ENCODE assay signal across 27 cellular contexts in the genomic region with DNA sequence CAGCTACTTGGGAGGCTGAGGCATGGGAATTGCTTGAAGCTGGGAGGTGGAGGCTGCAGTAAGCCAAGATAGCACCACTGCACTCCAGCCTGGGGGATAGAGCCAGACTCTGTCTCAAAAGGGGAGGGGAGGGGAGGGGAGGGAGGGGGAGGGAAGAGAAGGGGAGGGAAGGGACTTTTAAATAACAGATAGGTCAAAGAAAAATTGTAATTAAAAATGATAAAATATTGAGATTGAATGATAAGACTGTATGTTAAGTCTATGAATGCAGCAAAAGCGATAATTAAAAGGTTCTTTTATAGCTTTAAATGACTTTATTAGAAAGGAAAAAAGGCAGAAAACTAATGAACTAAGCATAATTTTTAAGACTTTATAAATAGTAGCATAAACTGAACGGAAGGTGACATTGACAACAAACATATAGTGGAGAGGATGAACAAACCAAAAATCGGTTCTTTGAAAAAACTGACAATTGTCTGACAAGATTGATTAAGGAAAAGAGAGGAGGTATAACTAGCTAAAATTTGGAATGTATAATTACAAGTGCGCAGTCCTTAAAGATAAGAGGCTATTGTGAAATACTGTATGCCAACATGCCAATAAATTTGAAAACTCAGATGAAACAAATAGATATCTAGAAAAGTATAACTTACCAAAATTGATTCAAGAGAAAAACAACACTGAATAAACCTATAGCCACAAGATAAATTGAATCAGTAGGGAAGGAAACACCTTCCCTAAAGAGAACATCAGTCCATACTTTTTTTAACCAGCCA. TPM values are rescaled to one million over a fixed set of nuclear protein-coding genes. Genes with fewer than 3 reads are reported as not detected.
DNase-seq lines count a peak whose midpoint lies in the region; ATAC-seq, FAIRE-seq and TF ChIP-seq lines count a peak whose summit lies in the region.
"Had no signal": no experiment of that assay in that cellular context is flagged by ENCODE, and none has a peak within 500 bp of the region (broad histone marks: within the 10 kb centered on the region; RNA-seq: fewer than 3 reads in every experiment).

No MANE protein-coding gene starts in this region.

- TF ChIP-seq EP300 in K562 (IDR thresholded peaks at IDR 0.05; ENCODE audit: low read length) = no peak

- TF ChIP-seq CTCF in K562 (IDR thresholded peaks at IDR 0.05 in 2 of 3, conservative IDR thresholded peaks at IDR 0.05 in 1 of 3; ENCODE audit: insufficient read depth in 2 of 3, low read depth in 1 of 3, low read length in 3 of 3) = no peak

- no TSS peak for BruUV-seq in K562 (replicated peaks; lab: Mats Ljungman, UMichigan)

- 48% methylated on average over 4 of the region's 4 CpGs for WGBS in K562 (ENCODE audit: insufficient coverage, low coverage, missing lambda C conversion rate)

- no peaks in the 10 kb centered on the region for H3K27me3 Mint-ChIP-seq in activated CD4-positive, alpha-beta T cell treated with anti-CD3 and anti-CD28 coated beads for 36 hours
- H3K27me3 Mint-ChIP-seq: CD4-positive, alpha-beta T cell had no signal

- H3K9me3 ChIP-seq in K562 (replicated peaks; ENCODE audit: control insufficient read depth, insufficient read depth, low read depth, low read length) = no peaks in the 10 kb centered on the region
- H3K9me3 ChIP-seq: A549; BE2C; BLaER1 treated with 17β-estradiol and CSF1 and Interleukin-3, amounts not matched to agents 10 nM and 100 nM; HAP-1 had no signal

- peaks cover 12% of the 10 kb centered on the region for H3K4me1 Mint-ChIP-seq in activated CD4-positive, alpha-beta T cell treated with anti-CD3 and anti-CD28 coated beads for 36 hours

- POLR2A ChIA-PET in activated CD4-positive, alpha-beta T cell treated with anti-CD3 and anti-CD28 coated beads for 36 hours (lab: Charles Lee) = interaction anchor here (0.6 to 0.7 kb wide), 2 partner anchors 49 to 528 kb away, joined by 3 to 6 read pairs; a partner anchor contains a TSS
- POLR2A ChIA-PET in K562 (lab: Yijun Ruan, JAX) = no interaction called here

- no peaks in the 10 kb centered on the region for H3K9me3 Mint-ChIP-seq in activated CD4-positive, alpha-beta T cell treated with anti-CD3 and anti-CD28 coated beads for 36 hours (ENCODE audit: low read depth)
- H3K9me3 Mint-ChIP-seq: CD4-positive, alpha-beta T cell; CD8-positive, alpha-beta memory T cell; HFFc6 had no signal

- no peak overlapping the region for H3K4me3 ChIP-seq in K562
- H3K4me3 ChIP-seq: A549; BLaER1 treated with 17β-estradiol and CSF1 and Interleukin-3, amounts not matched to agents 10 nM and 100 nM; HAP-1 had no signal

- CTCF ChIA-PET in activated CD4-positive, alpha-beta T cell treated with anti-CD3 and anti-CD28 coated beads for 36 hours (lab: Charles Lee) = interaction anchor here (1.2 kb wide), 1 partner anchor 156 kb away, joined by 3 read pairs; no protein-coding TSS in a partner anchor
- CTCF ChIA-PET in K562 (lab: Yijun Ruan, JAX; ENCODE audit: low intra/inter-chr PET ratio) = no interaction called here

- H3K27ac Mint-ChIP-seq in activated CD4-positive, alpha-beta T cell treated with anti-CD3 and anti-CD28 coated beads for 36 hours = no peak overlapping the region
- H3K27ac Mint-ChIP-seq: CD14-positive monocyte; CD4-positive, alpha-beta T cell; HFFc6 had no signal

- H3K27me3 ChIP-seq in K562 (ENCODE audit: control insufficient read depth in 2 of 2, insufficient read depth in 2 of 2, low read length in 2 of 2) = no peaks in the 10 kb centered on the region
- H3K27me3 ChIP-seq: BE2C; BLaER1 treated with 17β-estradiol and CSF1 and Interleukin-3, amounts not matched to agents 10 nM and 100 nM had no signal

- in situ Hi-C loops in K562 (cut with MboI) = no loop called here

- H3K36me3 ChIP-seq in K562 (ENCODE audit: control insufficient read depth, insufficient read depth, low read length) = no peaks in the 10 kb centered on the region
- H3K36me3 ChIP-seq: BE2C; BLaER1 treated with 17β-estradiol and CSF1 and Interleukin-3, amounts not matched to agents 10 nM and 100 nM; HAP-1 had no signal

- H2AFZ ChIP-seq in K562 (ENCODE audit: low read depth, low read length) = no peak overlapping the region

- H3K4me2 ChIP-seq in K562 (ENCODE audit: insufficient read depth, low read length) = no peak overlapping the region
- H3K4me2 ChIP-seq: A549; BLaER1 treated with 17β-estradiol and CSF1 and Interleukin-3, amounts not matched to agents 10 nM and 100 nM had no signal

- H3K79me2 ChIP-seq in K562 (ENCODE audit: control insufficient read depth, insufficient read depth, low read length) = no peaks in the 10 kb centered on the region

- H4K20me1 ChIP-seq in K562 (replicated peaks; ENCODE audit: control insufficient read depth, insufficient read depth, low read length) = no peaks in the 10 kb centered on the region
- H4K20me1 ChIP-seq: BLaER1 treated with 17β-estradiol and CSF1 and Interleukin-3, amounts not matched to agents 10 nM and 100 nM had no signal

- FAIRE-seq in G401.6 (lab: Jason Lieb, UNC) = peak; percentile 54
- FAIRE-seq in K562 (lab: Jason Lieb, UNC) = no peak
- FAIRE-seq: A549, D721Med, GM12891, GM18507, H54 had no signal

- H3K4me1 ChIP-seq in K562 (replicated peaks in 1 of 2; ENCODE audit: control insufficient read depth in 2 of 2, insufficient read depth in 2 of 2, low read length in 2 of 2) = peaks cover 3 to 6% of the 10 kb centered on the region in 2 experiments; a peak in 3 of 5 replicates
- H3K4me1 ChIP-seq: A549, HAP-1 had no signal

- ATAC-seq in activated CD4-positive, alpha-beta T cell treated with anti-CD3 and anti-CD28 coated beads for 36 hours = no peak
- ATAC-seq in K562 = no peak
- no peak for ATAC-seq in GM18907 (IDR thresholded peaks at IDR 0.05; ENCODE audit: unreplicated experiment)
- ATAC-seq: A549 had no signal

- no peak for TF ChIP-seq POLR2A in K562 (conservative IDR thresholded peaks at IDR 0.05)

- no peak for TF ChIP-seq RAD21 in K562 (CRISPR knock-in tag; conservative IDR thresholded peaks at IDR 0.05 in 1 of 2, IDR thresholded peaks at IDR 0.05 in 1 of 2)

- no peak overlapping the region for H3K4me3 Mint-ChIP-seq in activated CD4-positive, alpha-beta T cell treated with anti-CD3 and anti-CD28 coated beads for 36 hours
- H3K4me3 Mint-ChIP-seq: CD14-positive monocyte; CD4-positive, alpha-beta T cell; CD8-positive, alpha-beta memory T cell; HFFc6 had no signal

- H3K27ac ChIP-seq in K562 (ENCODE audit: extremely low read depth, low read depth, low read length) = no peak overlapping the region
- H3K27ac ChIP-seq: A549; BLaER1 treated with 17β-estradiol and CSF1 and Interleukin-3, amounts not matched to agents 10 nM and 100 nM had no signal

- intact Hi-C loops in activated CD4-positive, alpha-beta T cell treated with anti-CD3 and anti-CD28 coated beads for 36 hours (cut with DNase I, micrococcal nuclease) = no loop called here
- intact Hi-C loops in K562 (cut with micrococcal nuclease) = no loop called here

- H3K36me3 Mint-ChIP-seq in activated CD4-positive, alpha-beta T cell treated with anti-CD3 and anti-CD28 coated beads for 36 hours (ENCODE audit: low read depth) = no peaks in the 10 kb centered on the region
- H3K36me3 Mint-ChIP-seq: CD14-positive monocyte; CD8-positive, alpha-beta memory T cell had no signal

- peak; percentile 1 for DNase-seq in activated CD4-positive, alpha-beta T cell treated with anti-CD3 and anti-CD28 coated beads for 36 hours
- no peak for DNase-seq in activated CD4-positive, alpha-beta T cell treated with anti-CD3 and anti-CD28 coated beads for 1 hour
- DNase-seq in K562 (ENCODE audit: extremely low read depth in 1 of 4, low spot score in 3 of 4) = no peak
- peak; percentile 12 for DNase-seq in stimulated activated CD8-positive, alpha-beta memory T cell treated with anti-CD3 and anti-CD28 coated beads, Interleukin-4, amount 100 ng/mL, for 48 hours
- DNase-seq in T-helper 9 cell = no peak
- DNase-seq: 8988T; ACHN; AML-193; BE2C; CD4-positive, alpha-beta T cell; CD8-positive, alpha-beta memory T cell; DMS 273 treated with DMSO at 0.1 percent for 48 hours; DMS79; EL; GF-D8; GOT3; HFFc6 had no signal

- no peaks in the 10 kb centered on the region for H3K9me1 ChIP-seq in K562 (ENCODE audit: control insufficient read depth, insufficient read depth, low read length)

- H3K9ac ChIP-seq in K562 (ENCODE audit: insufficient read depth in 1 of 2, low read depth in 2 of 2, low read length in 2 of 2) = no peak overlapping the region
- H3K9ac ChIP-seq: BLaER1 treated with 17β-estradiol and CSF1 and Interleukin-3, amounts not matched to agents 10 nM and 100 nM had no signal

RNA-seq across cellular contexts. Expression of a gene that starts 8.4 kb away (rescaled TPM):
- under 1 TPM; 0.79 to 0.91 TPM for total RNA-seq in activated CD4-positive, alpha-beta T cell treated with anti-CD3 and anti-CD28 coated beads for 36 hours
- 1.5 and 3.2 TPM in 2 replicates for total RNA-seq in K562 (2011; cell fraction: chromatin; rRNA removed; ENCODE audit: low replicate concordance)
- total RNA-seq in K562 (2011; cell fraction: nucleolus; rRNA removed) = 2.8 and 3.0 TPM in 2 replicates
- total RNA-seq in K562 (2011; cell fraction: nucleoplasm; rRNA removed) = 3.4 and 4.1 TPM in 2 replicates
- total RNA-seq in K562 (2014; rRNA removed) = 0.20 and 0.27 TPM in 2 replicates
- 0.16 and 0.36 TPM in 2 replicates for total RNA-seq in K562 (2014; rRNA removed; fragmentation: Illumina TruSeq; extraction: Trizol)
- total RNA-seq in K562 (2015; rRNA removed; fragmentation: Illumina TruSeq; extraction: Trizol) = 0.23 and 0.25 TPM in 2 replicates
- total RNA-seq in K562 (2021) = 0.22 and 0.71 TPM in 2 replicates
- polyA plus RNA-seq in K562 (2011; rRNA removed) = 0.39 and 0.63 TPM in 2 replicates
- polyA plus RNA-seq in K562 (2011; cell fraction: cytosol; rRNA removed) = 0.31 and 0.60 TPM in 2 replicates
- 1.6 and 2.8 TPM in 2 replicates for polyA plus RNA-seq in K562 (2011; cell fraction: nucleus; rRNA removed)
- 0.17 and 1.2 TPM in 2 replicates for polyA plus RNA-seq in K562 (2012)
- polyA plus RNA-seq in K562 (2014; fragmentation: Illumina TruSeq; extraction: Trizol) = 0.19 and 0.42 TPM in 2 replicates
- polyA plus RNA-seq in K562 (2014; fragmentation: Nextera tagmentation; extraction: Ambion mirVana) = under 1 TPM in 1 of 2 experiments, not detected in 1; 0.03 TPM
- polyA plus RNA-seq in K562 (2014; rRNA removed) = 0.25 and 0.46 TPM in 2 replicates
- 0.21 and 0.67 TPM in 2 replicates for polyA minus RNA-seq in K562 (2011; rRNA and poly(A)+ RNA removed)
- polyA minus RNA-seq in K562 (2011; cell fraction: cytosol; rRNA and poly(A)+ RNA removed) = 0.38 TPM in 1 of 2 replicates, not detected in the other
- polyA minus RNA-seq in K562 (2011; cell fraction: nucleus; rRNA and poly(A)+ RNA removed) = 1.00 and 1.9 TPM in 2 replicates
- polyA plus RNA-seq: CD14-positive monocyte; CD8-positive, alpha-beta memory T cell had no signal

RNA-seq across cellular contexts. Expression of a gene that starts 43.3 kb away (rescaled TPM):
- 1 to 10 TPM; 1.2 TPM for total RNA-seq in activated CD4-positive, alpha-beta T cell treated with anti-CD3 and anti-CD28 coated beads for 36 hours
- total RNA-seq in K562 (2011; cell fraction: chromatin; rRNA removed; ENCODE audit: low replicate concordance) = 0.42 and 2.8 TPM in 2 replicates
- total RNA-seq in K562 (2011; cell fraction: nucleolus; rRNA removed) = 1.2 and 2.5 TPM in 2 replicates
- total RNA-seq in K562 (2011; cell fraction: nucleoplasm; rRNA removed) = 0.31 and 0.44 TPM in 2 replicates
- total RNA-seq in K562 (2014; rRNA removed) = 0.23 and 0.33 TPM in 2 replicates
- 0.04 TPM in 1 of 2 replicates, not detected in the other for total RNA-seq in K562 (2014; rRNA removed; fragmentation: Illumina TruSeq; extraction: Trizol)
- 0.22 and 0.23 TPM in 2 replicates for total RNA-seq in K562 (2015; rRNA removed; fragmentation: Illumina TruSeq; extraction: Trizol)
- 0.22 and 0.34 TPM in 2 replicates for total RNA-seq in K562 (2021)
- 0.14 and 0.38 TPM in 2 replicates for polyA plus RNA-seq in K562 (2011; rRNA removed)
- polyA plus RNA-seq in K562 (2011; cell fraction: cytosol; rRNA removed) = 0.27 and 0.35 TPM in 2 replicates
- polyA plus RNA-seq in K562 (2011; cell fraction: nucleus; rRNA removed) = 2.0 and 3.4 TPM in 2 replicates
- polyA plus RNA-seq in K562 (2012) = 0.17 and 0.54 TPM in 2 replicates
- polyA plus RNA-seq in K562 (2014; fragmentation: Illumina TruSeq; extraction: Trizol) = 0.07 and 0.11 TPM in 2 replicates
- polyA plus RNA-seq in K562 (2014; fragmentation: Nextera tagmentation; extraction: Ambion mirVana) = not detected
- 0.18 and 0.20 TPM in 2 replicates for polyA plus RNA-seq in K562 (2014; rRNA removed)
- 0.09 and 0.53 TPM in 2 replicates for polyA minus RNA-seq in K562 (2011; rRNA and poly(A)+ RNA removed)
- 1.2 TPM in 1 of 2 replicates, not detected in the other for polyA minus RNA-seq in K562 (2011; cell fraction: cytosol; rRNA and poly(A)+ RNA removed)
- polyA minus RNA-seq in K562 (2011; cell fraction: nucleus; rRNA and poly(A)+ RNA removed) = 0.67 and 1.7 TPM in 2 replicates
- polyA plus RNA-seq: CD14-positive monocyte had no signal

Comparison
In these comparisons a context has a peak if more than half of its experiments do, and no peak if none do; other contexts are left out.
1. DNase-seq: peak in activated CD4-positive, alpha-beta T cell treated with anti-CD3 and anti-CD28 coated beads for 36 hours (single experiment) and stimulated activated CD8-positive, alpha-beta memory T cell treated with anti-CD3 and anti-CD28 coated beads, Interleukin-4, amount 100 ng/mL, for 48 hours (single experiment); none in activated CD4-positive, alpha-beta T cell treated with anti-CD3 and anti-CD28 coated beads for 1 hour (single experiment), K562 (0 of 4) and T-helper 9 cell (single experiment).